In the genomic region with DNA sequence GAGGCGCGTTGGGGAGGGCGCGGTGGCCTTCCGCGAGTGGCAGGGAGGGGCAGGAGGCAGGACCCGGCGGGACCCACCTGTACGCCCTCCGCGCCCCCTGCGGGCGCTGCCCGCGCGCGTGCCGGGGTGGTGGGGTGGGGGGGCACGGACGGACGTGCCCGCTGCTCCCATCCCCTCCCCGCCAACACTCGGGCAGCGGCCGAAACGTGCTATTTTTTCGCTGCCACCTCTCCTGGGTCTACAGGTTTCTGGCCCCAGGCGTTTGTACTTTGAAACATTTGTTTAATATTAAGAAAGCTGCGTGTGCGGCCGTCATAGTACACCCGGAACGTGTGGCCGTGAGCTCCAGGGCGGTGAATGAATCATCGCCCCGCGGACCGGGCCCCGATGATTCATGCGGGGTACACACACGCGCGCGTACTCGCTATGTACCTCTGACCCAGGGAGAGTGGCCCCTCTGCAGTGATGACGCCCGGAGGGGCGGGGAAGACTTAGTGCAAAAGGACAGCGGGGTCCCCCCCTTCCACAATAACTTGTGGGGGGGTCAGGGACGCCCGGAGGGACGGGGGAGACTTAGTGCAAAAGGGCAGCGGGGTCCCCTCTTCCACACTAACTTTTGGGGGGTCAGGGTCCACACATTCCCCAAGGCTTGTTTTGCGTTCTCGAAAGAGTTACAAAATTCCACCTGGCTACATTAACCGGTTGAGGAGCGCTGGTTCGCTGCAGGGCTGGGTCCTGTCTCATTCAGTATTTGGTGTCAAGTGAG, we compare ENCODE assay signal across 1 cellular context.
TF ChIP-seq lines count a peak whose summit lies in the region.

No MANE protein-coding gene starts in this region.

TF ChIP-seq in HepG2, 621 proteins besides CTCF, POLR2A, EP300 and RAD21 (continued from another document and continues in another):
- TF ChIP-seq ZBTB33 (CRISPR knock-in tag; IDR thresholded peaks at IDR 0.05), result no peak
- peak; percentile 82 for TF ChIP-seq SALL1 (CRISPR knock-in tag; IDR thresholded peaks at IDR 0.05)
- no peak for TF ChIP-seq ZNF264 (CRISPR knock-in tag; IDR thresholded peaks at IDR 0.05)
- TF ChIP-seq SOX5 (CRISPR knock-in tag; IDR thresholded peaks at IDR 0.05; ENCODE audit: borderline replicate concordance), result no peak; the same call in 1 of the 2 replicates
- TF ChIP-seq PHF21A (CRISPR knock-in tag; IDR thresholded peaks at IDR 0.05), result peak; percentile 84
- TF ChIP-seq ZNF816 (CRISPR knock-in tag; IDR thresholded peaks at IDR 0.05; ENCODE audit: borderline replicate concordance), result 0 out of 2 replicates have a peak, but pooled peaks have one; percentile 18
- 0 out of 2 replicates have a peak, but pooled peaks have one; percentile 38 for TF ChIP-seq SMYD3 (CRISPR knock-in tag; IDR thresholded peaks at IDR 0.05)
- no peak for TF ChIP-seq FOXA3 (CRISPR knock-in tag; IDR thresholded peaks at IDR 0.05)
- TF ChIP-seq, protein P1, sequence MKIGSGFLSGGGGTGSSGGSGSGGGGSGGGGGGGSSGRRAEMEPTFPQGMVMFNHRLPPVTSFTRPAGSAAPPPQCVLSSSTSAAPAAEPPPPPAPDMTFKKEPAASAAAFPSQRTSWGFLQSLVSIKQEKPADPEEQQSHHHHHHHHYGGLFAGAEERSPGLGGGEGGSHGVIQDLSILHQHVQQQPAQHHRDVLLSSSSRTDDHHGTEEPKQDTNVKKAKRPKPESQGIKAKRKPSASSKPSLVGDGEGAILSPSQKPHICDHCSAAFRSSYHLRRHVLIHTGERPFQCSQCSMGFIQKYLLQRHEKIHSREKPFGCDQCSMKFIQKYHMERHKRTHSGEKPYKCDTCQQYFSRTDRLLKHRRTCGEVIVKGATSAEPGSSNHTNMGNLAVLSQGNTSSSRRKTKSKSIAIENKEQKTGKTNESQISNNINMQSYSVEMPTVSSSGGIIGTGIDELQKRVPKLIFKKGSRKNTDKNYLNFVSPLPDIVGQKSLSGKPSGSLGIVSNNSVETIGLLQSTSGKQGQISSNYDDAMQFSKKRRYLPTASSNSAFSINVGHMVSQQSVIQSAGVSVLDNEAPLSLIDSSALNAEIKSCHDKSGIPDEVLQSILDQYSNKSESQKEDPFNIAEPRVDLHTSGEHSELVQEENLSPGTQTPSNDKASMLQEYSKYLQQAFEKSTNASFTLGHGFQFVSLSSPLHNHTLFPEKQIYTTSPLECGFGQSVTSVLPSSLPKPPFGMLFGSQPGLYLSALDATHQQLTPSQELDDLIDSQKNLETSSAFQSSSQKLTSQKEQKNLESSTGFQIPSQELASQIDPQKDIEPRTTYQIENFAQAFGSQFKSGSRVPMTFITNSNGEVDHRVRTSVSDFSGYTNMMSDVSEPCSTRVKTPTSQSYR (CRISPR knock-in tag; IDR thresholded peaks at IDR 0.05; ENCODE audit: borderline replicate concordance), result no peak
- TF ChIP-seq MAX (IDR thresholded peaks at IDR 0.05), result peak; percentile 58
- TF ChIP-seq ZZZ3 (CRISPR knock-in tag; IDR thresholded peaks at IDR 0.05; ENCODE audit: borderline replicate concordance), result no peak
- TF ChIP-seq ZNF180 (CRISPR knock-in tag; IDR thresholded peaks at IDR 0.05; ENCODE audit: borderline replicate concordance, low read depth), result no peak
- no peak for TF ChIP-seq TOE1 (CRISPR knock-in tag; IDR thresholded peaks at IDR 0.05)
- TF ChIP-seq ZFP1 (CRISPR knock-in tag; IDR thresholded peaks at IDR 0.05), result no peak
- no peak for TF ChIP-seq ZNF138 (CRISPR knock-in tag; IDR thresholded peaks at IDR 0.05; ENCODE audit: low read depth)
- TF ChIP-seq ZNF782 (CRISPR knock-in tag; IDR thresholded peaks at IDR 0.05; ENCODE audit: borderline replicate concordance), result no peak
- no peak for TF ChIP-seq ZNF513 (CRISPR knock-in tag; conservative IDR thresholded peaks at IDR 0.05)
- no peak for TF ChIP-seq SAFB2 (CRISPR knock-in tag; IDR thresholded peaks at IDR 0.05; ENCODE audit: borderline replicate concordance, low read depth)
- TF ChIP-seq PCBP2 (optimal IDR thresholded peaks at IDR 0.05; ENCODE audit: low read depth, low read length, poor library complexity, severe bottlenecking), result no peak
- TF ChIP-seq DNMT1 (CRISPR knock-in tag; IDR thresholded peaks at IDR 0.05), result no peak
- no peak for TF ChIP-seq ZNF563 (CRISPR knock-in tag; IDR thresholded peaks at IDR 0.05)
- TF ChIP-seq NCOA5 (CRISPR knock-in tag; IDR thresholded peaks at IDR 0.05), result no peak
- TF ChIP-seq ARID2 (CRISPR knock-in tag; IDR thresholded peaks at IDR 0.05; ENCODE audit: borderline replicate concordance), result no peak
- peak in 1 of 2 experiments; percentile 25; a peak in 1 of 4 replicates for TF ChIP-seq KLF16 (CRISPR knock-in tag; IDR thresholded peaks at IDR 0.05)
- TF ChIP-seq RFX1 (IDR thresholded peaks at IDR 0.05), result no peak
- no peak; the same call in 1 of the 2 replicates for TF ChIP-seq HNRNPL (IDR thresholded peaks at IDR 0.05; ENCODE audit: low read depth, low read length)
- TF ChIP-seq, protein P2, sequence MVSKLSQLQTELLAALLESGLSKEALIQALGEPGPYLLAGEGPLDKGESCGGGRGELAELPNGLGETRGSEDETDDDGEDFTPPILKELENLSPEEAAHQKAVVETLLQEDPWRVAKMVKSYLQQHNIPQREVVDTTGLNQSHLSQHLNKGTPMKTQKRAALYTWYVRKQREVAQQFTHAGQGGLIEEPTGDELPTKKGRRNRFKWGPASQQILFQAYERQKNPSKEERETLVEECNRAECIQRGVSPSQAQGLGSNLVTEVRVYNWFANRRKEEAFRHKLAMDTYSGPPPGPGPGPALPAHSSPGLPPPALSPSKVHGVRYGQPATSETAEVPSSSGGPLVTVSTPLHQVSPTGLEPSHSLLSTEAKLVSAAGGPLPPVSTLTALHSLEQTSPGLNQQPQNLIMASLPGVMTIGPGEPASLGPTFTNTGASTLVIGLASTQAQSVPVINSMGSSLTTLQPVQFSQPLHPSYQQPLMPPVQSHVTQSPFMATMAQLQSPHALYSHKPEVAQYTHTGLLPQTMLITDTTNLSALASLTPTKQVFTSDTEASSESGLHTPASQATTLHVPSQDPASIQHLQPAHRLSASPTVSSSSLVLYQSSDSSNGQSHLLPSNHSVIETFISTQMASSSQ (IDR thresholded peaks at IDR 0.05; ENCODE audit: low read depth), result no peak
- TF ChIP-seq, protein P2 (CRISPR knock-in tag; IDR thresholded peaks at IDR 0.05; ENCODE audit: borderline replicate concordance), result no peak
- peak; percentile 60 for TF ChIP-seq RBFOX2 (IDR thresholded peaks at IDR 0.05; ENCODE audit: low read depth, low read length)
- no peak for TF ChIP-seq ZNF678 (CRISPR knock-in tag; IDR thresholded peaks at IDR 0.05)
- no peak for TF ChIP-seq ZNF451 (CRISPR knock-in tag; IDR thresholded peaks at IDR 0.05)
- TF ChIP-seq NAIF1 (CRISPR knock-in tag; IDR thresholded peaks at IDR 0.05; ENCODE audit: borderline replicate concordance), result no peak
- no peak; the same call in 1 of the 2 replicates for TF ChIP-seq ZNF33A (CRISPR knock-in tag; IDR thresholded peaks at IDR 0.05; ENCODE audit: borderline replicate concordance)
- TF ChIP-seq ZNF17 (CRISPR knock-in tag; IDR thresholded peaks at IDR 0.05), result no peak
- TF ChIP-seq ARNTL (CRISPR knock-in tag; IDR thresholded peaks at IDR 0.05), result no peak
- no peak for TF ChIP-seq CHD2 (IDR thresholded peaks at IDR 0.05; ENCODE audit: low read depth, low read length)
- TF ChIP-seq SUZ12 (IDR thresholded peaks at IDR 0.05; ENCODE audit: low read depth, low read length), result no peak
- TF ChIP-seq NFKBIZ (CRISPR knock-in tag; IDR thresholded peaks at IDR 0.05), result 0 out of 2 replicates have a peak, but pooled peaks have one; percentile 29
- no peak for TF ChIP-seq RBAK (CRISPR knock-in tag; IDR thresholded peaks at IDR 0.05)
- no peak for TF ChIP-seq ETV5 (CRISPR knock-in tag; IDR thresholded peaks at IDR 0.05; ENCODE audit: borderline replicate concordance)
- TF ChIP-seq SMAD3 (CRISPR knock-in tag; IDR thresholded peaks at IDR 0.05), result no peak
- no peak for TF ChIP-seq ZNF224 (CRISPR knock-in tag; IDR thresholded peaks at IDR 0.05)
- TF ChIP-seq, protein P3, sequence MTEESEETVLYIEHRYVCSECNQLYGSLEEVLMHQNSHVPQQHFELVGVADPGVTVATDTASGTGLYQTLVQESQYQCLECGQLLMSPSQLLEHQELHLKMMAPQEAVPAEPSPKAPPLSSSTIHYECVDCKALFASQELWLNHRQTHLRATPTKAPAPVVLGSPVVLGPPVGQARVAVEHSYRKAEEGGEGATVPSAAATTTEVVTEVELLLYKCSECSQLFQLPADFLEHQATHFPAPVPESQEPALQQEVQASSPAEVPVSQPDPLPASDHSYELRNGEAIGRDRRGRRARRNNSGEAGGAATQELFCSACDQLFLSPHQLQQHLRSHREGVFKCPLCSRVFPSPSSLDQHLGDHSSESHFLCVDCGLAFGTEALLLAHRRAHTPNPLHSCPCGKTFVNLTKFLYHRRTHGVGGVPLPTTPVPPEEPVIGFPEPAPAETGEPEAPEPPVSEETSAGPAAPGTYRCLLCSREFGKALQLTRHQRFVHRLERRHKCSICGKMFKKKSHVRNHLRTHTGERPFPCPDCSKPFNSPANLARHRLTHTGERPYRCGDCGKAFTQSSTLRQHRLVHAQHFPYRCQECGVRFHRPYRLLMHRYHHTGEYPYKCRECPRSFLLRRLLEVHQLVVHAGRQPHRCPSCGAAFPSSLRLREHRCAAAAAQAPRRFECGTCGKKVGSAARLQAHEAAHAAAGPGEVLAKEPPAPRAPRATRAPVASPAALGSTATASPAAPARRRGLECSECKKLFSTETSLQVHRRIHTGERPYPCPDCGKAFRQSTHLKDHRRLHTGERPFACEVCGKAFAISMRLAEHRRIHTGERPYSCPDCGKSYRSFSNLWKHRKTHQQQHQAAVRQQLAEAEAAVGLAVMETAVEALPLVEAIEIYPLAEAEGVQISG (CRISPR knock-in tag; IDR thresholded peaks at IDR 0.05), result no peak
- no peak for TF ChIP-seq ZNF773 (CRISPR knock-in tag; IDR thresholded peaks at IDR 0.05; ENCODE audit: borderline replicate concordance)
- no peak for TF ChIP-seq KDM5A (IDR thresholded peaks at IDR 0.05; ENCODE audit: borderline replicate concordance, low read length)
- TF ChIP-seq, protein P4, sequence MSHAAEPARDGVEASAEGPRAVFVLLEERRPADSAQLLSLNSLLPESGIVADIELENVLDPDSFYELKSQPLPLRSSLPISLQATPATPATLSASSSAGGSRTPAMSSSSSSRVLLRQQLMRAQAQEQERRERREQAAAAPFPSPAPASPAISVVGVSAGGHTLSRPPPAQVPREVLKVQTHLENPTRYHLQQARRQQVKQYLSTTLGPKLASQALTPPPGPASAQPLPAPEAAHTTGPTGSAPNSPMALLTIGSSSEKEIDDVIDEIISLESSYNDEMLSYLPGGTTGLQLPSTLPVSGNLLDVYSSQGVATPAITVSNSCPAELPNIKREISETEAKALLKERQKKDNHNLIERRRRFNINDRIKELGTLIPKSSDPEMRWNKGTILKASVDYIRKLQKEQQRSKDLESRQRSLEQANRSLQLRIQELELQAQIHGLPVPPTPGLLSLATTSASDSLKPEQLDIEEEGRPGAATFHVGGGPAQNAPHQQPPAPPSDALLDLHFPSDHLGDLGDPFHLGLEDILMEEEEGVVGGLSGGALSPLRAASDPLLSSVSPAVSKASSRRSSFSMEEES (CRISPR knock-in tag; IDR thresholded peaks at IDR 0.05), result no peak
- peak; percentile 46; the same call in 1 of the 2 replicates for TF ChIP-seq ZNF441 (CRISPR knock-in tag; IDR thresholded peaks at IDR 0.05; ENCODE audit: borderline replicate concordance)
- TF ChIP-seq HDAC1 (CRISPR knock-in tag; IDR thresholded peaks at IDR 0.05), result peak; percentile 64; the same call in 1 of the 2 replicates
- TF ChIP-seq BCL3 (CRISPR knock-in tag; IDR thresholded peaks at IDR 0.05), result no peak
- TF ChIP-seq CEBPG (CRISPR knock-in tag; IDR thresholded peaks at IDR 0.05), result no peak; the same call in 1 of the 2 replicates
